Comparison of ENCODE assay signal across 8 cellular contexts in the genomic region with DNA sequence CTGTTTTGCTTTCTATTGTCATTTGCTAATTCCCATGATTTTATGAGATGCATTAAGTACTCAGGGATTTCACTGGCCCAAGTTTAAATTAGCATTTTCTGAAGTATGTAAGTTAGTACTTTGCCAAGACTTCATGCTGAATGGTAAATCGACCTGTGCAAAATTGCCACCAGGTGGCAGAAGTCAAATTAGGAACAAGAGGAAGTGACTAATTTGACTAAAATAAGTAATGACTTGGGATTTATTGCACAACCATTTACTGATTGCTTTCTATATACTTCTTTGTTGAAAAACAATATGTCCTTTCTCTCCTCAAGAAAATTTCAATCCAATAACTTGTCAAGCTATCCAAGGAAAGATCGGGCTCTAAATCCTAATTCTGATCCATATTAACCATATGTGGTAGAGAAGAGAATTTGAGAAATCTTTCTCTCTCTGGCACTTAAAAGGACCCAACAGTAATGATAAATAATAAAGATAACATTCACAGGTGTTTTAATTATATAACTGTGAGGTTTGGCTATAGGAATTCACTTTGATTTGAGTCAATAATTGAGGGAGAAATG.
DNase-seq lines count a peak whose midpoint lies in the region; ATAC-seq, FAIRE-seq and TF ChIP-seq lines count a peak whose summit lies in the region.

No MANE protein-coding gene starts in this region.

- no peaks in the 10 kb centered on the region for H3K36me3 ChIP-seq in GM12878 (ENCODE audit: control insufficient read depth in 2 of 2, insufficient read depth in 2 of 2, low read length in 1 of 2)
- no peaks in the 10 kb centered on the region for H3K36me3 ChIP-seq in aorta (ENCODE audit: control insufficient read depth in 1 of 2, insufficient read depth in 2 of 2, low read length in 1 of 2)

- no peaks in the 10 kb centered on the region for H3K9me3 ChIP-seq in H9 (ENCODE audit: control insufficient read depth, low read depth, low read length)
- H3K9me3 ChIP-seq in GM12878 (replicated peaks; ENCODE audit: control insufficient read depth, insufficient read depth, low read length), result no peaks in the 10 kb centered on the region
- H3K9me3 ChIP-seq in aorta (ENCODE audit: control insufficient read depth, low read length), result no peaks in the 10 kb centered on the region

- CTCF ChIA-PET in GM12878 (lab: Yijun Ruan, JAX), result interaction anchor here (0.7 to 2.3 kb wide), 16 partner anchors 7 to 771 kb away, joined by 3 to 19 read pairs (median 5); no protein-coding TSS in a partner anchor

- no TSS peak for BruUV-seq in GM12878 (replicated peaks; lab: Mats Ljungman, UMichigan)

- TF ChIP-seq POLR2A in GM12878 (IDR thresholded peaks at IDR 0.05; ENCODE audit: low read depth, low read length), result no peak

- RAD21 ChIA-PET in GM12878 (lab: Charles Lee; ENCODE audit: unreplicated experiment), result interaction anchor here (0.6 to 1.2 kb wide), 2 partner anchors 10 to 230 kb away, joined by 3 to 4 read pairs; no protein-coding TSS in a partner anchor

- no peaks in the 10 kb centered on the region for H3K27me3 Mint-ChIP-seq in H9 (ENCODE audit: low read depth)

- H3K79me2 ChIP-seq in H9 (ENCODE audit: insufficient read depth, low read length) (no peaks in the 10 kb centered on the region), GM12878 (ENCODE audit: control insufficient read depth, insufficient read depth, low read length) (no peaks in the 10 kb centered on the region)

- no CpG with 5 or more reads among the region's 2 CpGs for WGBS in H9 (ENCODE audit: extremely low coverage, insufficient read length, low lambda C conversion rate)
- WGBS in GM12878 (ENCODE audit: insufficient coverage, insufficient replicate concordance, low lambda C conversion rate, missing lambda C conversion rate), result 40% methylated on average over 2 of the region's 2 CpGs
- WGBS in aorta, 2 donors, result 47 to 49% methylated on average over 2 of the region's 2 CpGs

- TF ChIP-seq CTCF in H9 (conservative IDR thresholded peaks at IDR 0.05), result peak; percentile 75
- peak; percentile 49 to 55 (median 52) for TF ChIP-seq CTCF in GM12878 (IDR thresholded peaks at IDR 0.05 in 2 of 3, conservative IDR thresholded peaks at IDR 0.05 in 1 of 3; ENCODE audit: control insufficient read depth in 2 of 3, extremely low read depth in 1 of 3, insufficient read depth in 1 of 3, low read depth in 3 of 3, low read length in 3 of 3)

- H3K4me1 Mint-ChIP-seq in H9, result peaks cover 0 to 4% of the 10 kb centered on the region in 2 experiments; a peak in 2 of 4 replicates

- H3K4me3 ChIP-seq in GM12878 (no peak overlapping the region), aorta (ENCODE audit: low read length in 2 of 2) (no peak overlapping the region)

- no peak overlapping the region for H2BK15ac ChIP-seq in H9 (ENCODE audit: low read depth, low read length)

- H2BK120ac ChIP-seq in H9 (ENCODE audit: low read depth, low read length, poor library complexity, severe bottlenecking), result no peak overlapping the region

- intact Hi-C loops in GM12878 (cut with micrococcal nuclease; ENCODE audit: unreplicated experiment) (loop anchor here (5.0 kb wide), 1 partner anchor 201 kb away; no protein-coding TSS in a partner anchor), aorta (cut with DNase I) (no loop called here)

- H3K27ac ChIP-seq in H9 (ENCODE audit: insufficient read length, low read depth, low read length) (no peak overlapping the region), GM12878 (ENCODE audit: control insufficient read depth, insufficient read depth) (no peak overlapping the region), aorta (ENCODE audit: low read depth in 1 of 2, low read length in 2 of 2) (no peak overlapping the region)

- H2AFZ ChIP-seq in H9 (ENCODE audit: low read length), result no peak overlapping the region
- H2AFZ ChIP-seq in GM12878 (ENCODE audit: control insufficient read depth, low read depth, low read length), result no peak overlapping the region

- H3K4me2 ChIP-seq in H9 (ENCODE audit: insufficient read depth, insufficient read length, low read length) (no peak overlapping the region), GM12878 (ENCODE audit: control insufficient read depth, insufficient read depth) (no peak overlapping the region)

- ATAC-seq in GM12878, result peak; percentile 72
- ATAC-seq in aorta (ENCODE audit: low FRiP score), result no peak
- no peak for ATAC-seq in GM21737 (IDR thresholded peaks at IDR 0.05; ENCODE audit: unreplicated experiment)

- H3K23ac ChIP-seq in H9 (ENCODE audit: insufficient read length, low read depth, low read length), result no peak overlapping the region

- H3K9me3 Mint-ChIP-seq in H9, result no peaks in the 10 kb centered on the region

- POLR2A ChIA-PET in GM12878 (lab: Charles Lee), result no interaction called here

- in situ Hi-C loops in GM12878 (cut with MboI), result no loop called here

- H2BK20ac ChIP-seq in H9 (ENCODE audit: low read depth, low read length, poor library complexity, severe bottlenecking), result no peak overlapping the region

- no peaks in the 10 kb centered on the region for H3K36me3 Mint-ChIP-seq in H9 (ENCODE audit: insufficient read depth in 1 of 3, low read depth in 3 of 3)

- H3K27me3 ChIP-seq in H9 (ENCODE audit: insufficient read depth, low read length) (no peaks in the 10 kb centered on the region), GM12878 (replicated peaks in 1 of 2; ENCODE audit: control insufficient read depth in 2 of 2, insufficient read depth in 2 of 2, low read length in 1 of 2) (no peaks in the 10 kb centered on the region), aorta (ENCODE audit: control insufficient read depth in 1 of 2, insufficient read depth in 2 of 2, low read length in 1 of 2) (no peaks in the 10 kb centered on the region)

- no peak overlapping the region for H2BK5ac ChIP-seq in H9 (ENCODE audit: insufficient read length, low read length)

- H3K4me3 Mint-ChIP-seq in H9, result no peak overlapping the region

- H3K79me1 ChIP-seq in H9 (ENCODE audit: insufficient read depth, low read depth, low read length, poor library complexity, severe bottlenecking), result no peaks in the 10 kb centered on the region

- FAIRE-seq in GM12878 (lab: Jason Lieb, UNC), result no peak

- no peak overlapping the region for H3K27ac Mint-ChIP-seq in H9

- no peak overlapping the region for H3K4ac ChIP-seq in H9 (ENCODE audit: low read depth, low read length)

- no peak overlapping the region for H3K14ac ChIP-seq in H9 (ENCODE audit: insufficient read depth, low read length)

- no peak overlapping the region for H3K9ac ChIP-seq in H9 (ENCODE audit: extremely low read depth, insufficient read length, low read length)
- no peak overlapping the region for H3K9ac ChIP-seq in GM12878 (ENCODE audit: control insufficient read depth, insufficient read depth, low read length)

- H4K8ac ChIP-seq in H9 (replicated peaks; ENCODE audit: insufficient read length, low read depth, low read length), result no peak overlapping the region

- H4K5ac ChIP-seq in H9 (ENCODE audit: insufficient read length, low read depth, low read length), result no peak overlapping the region

- no peak overlapping the region for H4K91ac ChIP-seq in H9 (ENCODE audit: insufficient read length, low read depth, low read length)

- no peak overlapping the region for H2BK12ac ChIP-seq in H9 (ENCODE audit: insufficient read length, low read depth, low read length)

- H3K4me1 ChIP-seq in H9 (ENCODE audit: insufficient read depth, low read length) (no peaks in the 10 kb centered on the region; the same call in 1 of the 2 replicates), GM12878 (ENCODE audit: control insufficient read depth, insufficient read depth, low read length) (no peaks in the 10 kb centered on the region), aorta (ENCODE audit: control insufficient read depth in 1 of 2, insufficient read depth in 2 of 2, low read length in 2 of 2) (no peaks in the 10 kb centered on the region)

- H4K20me1 ChIP-seq in H9 (ENCODE audit: control insufficient read depth, insufficient read depth, insufficient read length), result no peaks in the 10 kb centered on the region
- no peaks in the 10 kb centered on the region for H4K20me1 ChIP-seq in GM12878 (ENCODE audit: control insufficient read depth, insufficient read depth)

- peak; percentile 6 for DNase-seq in NCI-H2029 (lab: John Stamatoyannopoulos, UW)
- no peak for DNase-seq in NCI-H2029 treated with DMSO at 0.1 percent for 48 hours (lab: John Stamatoyannopoulos, UW)
- DNase-seq in H9, result peak; percentile 31
- DNase-seq in NCI-H446 (lab: John Stamatoyannopoulos, UW), result peak; percentile 11 to 58
- DNase-seq in GM12878 (ENCODE audit: low read depth, low spot score), result peak; percentile 8
- DNase-seq in lung microvascular endothelial cell (ENCODE audit: low read depth in 2 of 2), result peak; percentile 28 to 53
- DNase-seq in aorta, result no peak

- no peak overlapping the region for H3K56ac ChIP-seq in H9 (ENCODE audit: insufficient read length, low read depth, low read length)

- H3K18ac ChIP-seq in H9 (ENCODE audit: insufficient read length, low read depth, low read length), result no peak overlapping the region

- SMC1A ChIA-PET in GM12878 (lab: Charles Lee; ENCODE audit: uncharacterized antibody, unreplicated experiment), result interaction anchor here (0.6 to 2.1 kb wide), 8 partner anchors 11 to 772 kb away, joined by 3 to 8 read pairs (median 4); no protein-coding TSS in a partner anchor

- no peaks in the 10 kb centered on the region for H3K23me2 ChIP-seq in H9 (ENCODE audit: insufficient read length, low read depth, low read length, poor library complexity, severe bottlenecking)

- TF ChIP-seq EP300 in GM12878 (IDR thresholded peaks at IDR 0.05; ENCODE audit: borderline replicate concordance in 1 of 2, control insufficient read depth in 1 of 2, low read depth in 2 of 2, low read length in 2 of 2), result no peak

- H2AK5ac ChIP-seq in H9 (ENCODE audit: insufficient read length, low read length), result no peak overlapping the region

- peak; percentile 64 for TF ChIP-seq RAD21 in GM12878 (IDR thresholded peaks at IDR 0.05; ENCODE audit: insufficient read depth, low read depth, low read length)

- H3T11ph ChIP-seq in H9 (ENCODE audit: low read length), result no peak overlapping the region

TF ChIP-seq in GM12878, 131 proteins besides CTCF, POLR2A, EP300 and RAD21 (continues in another document):
- TF ChIP-seq SMC3 (IDR thresholded peaks at IDR 0.05; ENCODE audit: borderline replicate concordance, low read length), result peak; percentile 71; the same call in 1 of the 2 replicates
- TF ChIP-seq MEF2A (IDR thresholded peaks at IDR 0.05; ENCODE audit: insufficient read depth, low read depth, low read length), result 0 out of 2 replicates have a peak, but pooled peaks have one; percentile 24
- TF ChIP-seq TCF7 (IDR thresholded peaks at IDR 0.05; ENCODE audit: borderline replicate concordance), result no peak
- no peak for TF ChIP-seq MEF2B (IDR thresholded peaks at IDR 0.05; ENCODE audit: partially characterized antibody, poor library complexity, severe bottlenecking)
- TF ChIP-seq SPI1 (IDR thresholded peaks at IDR 0.05; ENCODE audit: borderline replicate concordance, insufficient read depth, low read depth, low read length), result peak; percentile 55; the same call in 1 of the 2 replicates
- TF ChIP-seq YBX1 (IDR thresholded peaks at IDR 0.05), result no peak
- no peak for TF ChIP-seq DPF2 (IDR thresholded peaks at IDR 0.05)

Comparison
In these comparisons a context has a peak if more than half of its experiments do, and no peak if none do; other contexts are left out.
1. DNase-seq: peak in NCI-H2029 (single experiment), H9 (single experiment), NCI-H446 (2 of 2), GM12878 (single experiment) and lung microvascular endothelial cell (2 of 2); none in NCI-H2029 treated with DMSO at 0.1 percent for 48 hours (single experiment) and aorta (0 of 2).